Comparison of ENCODE assay signal across 18 cellular contexts in genomic region chr4:36327400-36327799, GRCh38. TPM values are rescaled to one million over a fixed set of nuclear protein-coding genes. Genes with fewer than 3 reads are reported as not detected.
A peak's percentile ranks its signal among the peaks of the same experiment; 100 is the strongest.
DNase-seq lines count a peak whose midpoint lies in the region; ATAC-seq, FAIRE-seq and TF ChIP-seq lines count a peak whose summit lies in the region.
"Had no signal": no experiment of that assay in that cellular context is flagged by ENCODE, and none has a peak within 500 bp of the region (broad histone marks: within the 10 kb centered on the region; RNA-seq: fewer than 3 reads in every experiment).

No MANE protein-coding gene starts in this region.

- no peak overlapping the region for H3K9ac ChIP-seq in HepG2 (ENCODE audit: insufficient read depth, low read depth, low read length)

- no peak for FAIRE-seq in HepG2 (lab: Jason Lieb, UNC)

- H3K4me3 Mint-ChIP-seq in activated CD4-positive, alpha-beta memory T cell treated with anti-CD3 and anti-CD28 coated beads for 36 hours = no peak overlapping the region
- no peak overlapping the region for H3K4me3 Mint-ChIP-seq in activated CD4-positive, alpha-beta memory T cell treated with anti-CD3 and anti-CD28 coated beads, Interleukin-2, amount 10 ng/mL, durations not matched to agents 7 days and 5 days
- H3K4me3 Mint-ChIP-seq in type B pancreatic cell = no peak overlapping the region
- H3K4me3 Mint-ChIP-seq: CD8-positive, alpha-beta T cell had no signal

- H3K36me3 ChIP-seq in HepG2 (replicated peaks in 1 of 2; ENCODE audit: control insufficient read depth in 1 of 2, insufficient read depth in 2 of 2, low read length in 2 of 2) = no peaks in the 10 kb centered on the region
- H3K36me3 ChIP-seq in right lobe of liver = no peaks in the 10 kb centered on the region
- H3K36me3 ChIP-seq: BLaER1 treated with 17β-estradiol and CSF1 and Interleukin-3, amounts not matched to agents 10 nM and 100 nM had no signal

- POLR2A ChIA-PET in activated CD4-positive, alpha-beta memory T cell treated with anti-CD3 and anti-CD28 coated beads for 36 hours (lab: Charles Lee) = no interaction called here
- POLR2A ChIA-PET in activated CD4-positive, alpha-beta memory T cell treated with anti-CD3 and anti-CD28 coated beads, Interleukin-2, amount 10 ng/mL, durations not matched to agents 7 days and 5 days (lab: Charles Lee) = no interaction called here
- POLR2A ChIA-PET in HepG2 (lab: Yijun Ruan, JAX) = no interaction called here
- POLR2A ChIA-PET in HEK293T (lab: Yijun Ruan, JAX) = no interaction called here

- peaks cover 46% of the 10 kb centered on the region for H3K4me1 Mint-ChIP-seq in activated CD4-positive, alpha-beta memory T cell treated with anti-CD3 and anti-CD28 coated beads for 36 hours (ENCODE audit: low read depth)
- H3K4me1 Mint-ChIP-seq in activated CD4-positive, alpha-beta memory T cell treated with anti-CD3 and anti-CD28 coated beads, Interleukin-2, amount 10 ng/mL, durations not matched to agents 7 days and 5 days = peaks cover 43% of the 10 kb centered on the region
- no peaks in the 10 kb centered on the region for H3K4me1 Mint-ChIP-seq in type B pancreatic cell (ENCODE audit: unreplicated experiment)

- TF ChIP-seq EP300 in HepG2 (IDR thresholded peaks at IDR 0.05; ENCODE audit: low read depth in 2 of 2, low read length in 2 of 2) (no peak), HepG2 (CRISPR knock-in tag; IDR thresholded peaks at IDR 0.05; ENCODE audit: borderline replicate concordance) (no peak)

- CTCF ChIA-PET in activated CD4-positive, alpha-beta memory T cell treated with anti-CD3 and anti-CD28 coated beads for 36 hours (lab: Charles Lee) = interaction anchor here (0.6 kb wide), 1 partner anchor 113 kb away, joined by 3 read pairs; no protein-coding TSS in a partner anchor
- CTCF ChIA-PET in activated CD4-positive, alpha-beta memory T cell treated with anti-CD3 and anti-CD28 coated beads, Interleukin-2, amount 10 ng/mL, durations not matched to agents 7 days and 5 days (lab: Charles Lee) = interaction anchor here (0.9 kb wide), 1 partner anchor 83 kb away, joined by 3 read pairs; the partner anchor contains the start of gene ARAP2
- CTCF ChIA-PET in HepG2 (lab: Yijun Ruan, JAX; ENCODE audit: low intra/inter-chr PET ratio, low total read pairs) (no interaction called here), HEK293T (lab: Yijun Ruan, JAX) (no interaction called here)

- no peak overlapping the region for H2AFZ ChIP-seq in HepG2 (ENCODE audit: low read length)

- no peaks in the 10 kb centered on the region for H3K36me3 Mint-ChIP-seq in activated CD4-positive, alpha-beta memory T cell treated with anti-CD3 and anti-CD28 coated beads for 36 hours
- peaks cover 7% of the 10 kb centered on the region for H3K36me3 Mint-ChIP-seq in activated CD4-positive, alpha-beta memory T cell treated with anti-CD3 and anti-CD28 coated beads, Interleukin-2, amount 10 ng/mL, durations not matched to agents 7 days and 5 days (ENCODE audit: low read depth)
- no peaks in the 10 kb centered on the region for H3K36me3 Mint-ChIP-seq in type B pancreatic cell
- H3K36me3 Mint-ChIP-seq: CD8-positive, alpha-beta T cell had no signal

- no peak for TF ChIP-seq RAD21 in HepG2 (CRISPR knock-in tag; IDR thresholded peaks at IDR 0.05)

- H3K27me3 Mint-ChIP-seq in activated CD4-positive, alpha-beta memory T cell treated with anti-CD3 and anti-CD28 coated beads for 36 hours = no peaks in the 10 kb centered on the region
- H3K27me3 Mint-ChIP-seq in activated CD4-positive, alpha-beta memory T cell treated with anti-CD3 and anti-CD28 coated beads, Interleukin-2, amount 10 ng/mL, durations not matched to agents 7 days and 5 days = peaks cover 2% of the 10 kb centered on the region
- no peaks in the 10 kb centered on the region for H3K27me3 Mint-ChIP-seq in type B pancreatic cell

- BruUV-seq in HepG2 (replicated peaks; lab: Mats Ljungman, UMichigan) = no TSS peak

- in situ Hi-C loops in HepG2 (cut with HindIII; ENCODE audit: extremely low pct_ligation_motif_present, low pct_unique_long_range_greater_than_20kb) = no loop called here

- H3K27ac Mint-ChIP-seq in activated CD4-positive, alpha-beta memory T cell treated with anti-CD3 and anti-CD28 coated beads for 36 hours = peak overlapping the region; percentile 66
- no peak overlapping the region for H3K27ac Mint-ChIP-seq in activated CD4-positive, alpha-beta memory T cell treated with anti-CD3 and anti-CD28 coated beads, Interleukin-2, amount 10 ng/mL, durations not matched to agents 7 days and 5 days
- no peak overlapping the region for H3K27ac Mint-ChIP-seq in type B pancreatic cell
- H3K27ac Mint-ChIP-seq: CD8-positive, alpha-beta T cell had no signal

- H3K4me3 ChIP-seq in HepG2 (replicated peaks in 1 of 3; ENCODE audit: insufficient read depth in 1 of 3, low read depth in 2 of 3, low read length in 3 of 3) (no peak overlapping the region), right lobe of liver (no peak overlapping the region)
- H3K4me3 ChIP-seq: BLaER1 treated with 17β-estradiol and CSF1 and Interleukin-3, amounts not matched to agents 10 nM and 100 nM had no signal

- H3K27ac ChIP-seq in HepG2 (ENCODE audit: extremely low read length, insufficient read depth, low read length) = no peak overlapping the region
- H3K27ac ChIP-seq in right lobe of liver = no peak overlapping the region

- H3K4me1 ChIP-seq in HepG2 (ENCODE audit: insufficient read depth, low read length) (no peaks in the 10 kb centered on the region), right lobe of liver (no peaks in the 10 kb centered on the region)

- H3K27me3 ChIP-seq in HepG2 (ENCODE audit: control insufficient read depth in 1 of 2, insufficient read depth in 2 of 2, low read length in 2 of 2) (no peaks in the 10 kb centered on the region), right lobe of liver (no peaks in the 10 kb centered on the region)
- H3K27me3 ChIP-seq: BLaER1 treated with 17β-estradiol and CSF1 and Interleukin-3, amounts not matched to agents 10 nM and 100 nM had no signal

- H4K20me1 ChIP-seq in HepG2 (ENCODE audit: insufficient read depth, low read length) = no peaks in the 10 kb centered on the region
- H4K20me1 ChIP-seq: BLaER1 treated with 17β-estradiol and CSF1 and Interleukin-3, amounts not matched to agents 10 nM and 100 nM had no signal

- H3K79me2 ChIP-seq in HepG2 (ENCODE audit: insufficient read depth, low read length) = no peaks in the 10 kb centered on the region

- H3K4me2 ChIP-seq in HepG2 (ENCODE audit: low read depth, low read length) = no peak overlapping the region

- WGBS in HepG2 (ENCODE audit: low lambda C conversion rate) = 40% methylated on average over 5 of the region's 5 CpGs
- WGBS in right lobe of liver (ENCODE audit: insufficient coverage, low coverage, low lambda C conversion rate, missing lambda C conversion rate) = 69% methylated on average over 5 of the region's 5 CpGs

- H3K9me3 Mint-ChIP-seq in activated CD4-positive, alpha-beta memory T cell treated with anti-CD3 and anti-CD28 coated beads for 36 hours = no peaks in the 10 kb centered on the region
- no peaks in the 10 kb centered on the region for H3K9me3 Mint-ChIP-seq in activated CD4-positive, alpha-beta memory T cell treated with anti-CD3 and anti-CD28 coated beads, Interleukin-2, amount 10 ng/mL, durations not matched to agents 7 days and 5 days
- no peaks in the 10 kb centered on the region for H3K9me3 Mint-ChIP-seq in type B pancreatic cell
- H3K9me3 Mint-ChIP-seq: CD8-positive, alpha-beta T cell had no signal

- no peak for DNase-seq in activated CD4-positive, alpha-beta memory T cell treated with anti-CD3 and anti-CD28 coated beads for 36 hours
- DNase-seq in activated CD4-positive, alpha-beta memory T cell treated with anti-CD3 and anti-CD28 coated beads, Interleukin-2, amount 10 ng/mL, durations not matched to agents 7 days and 5 days = no peak
- DNase-seq in HepG2 (ENCODE audit: low spot score) = no peak
- DNase-seq in right lobe of liver = no peak
- no peak for DNase-seq in HEK293T (ENCODE audit: extremely low spot score)
- no peak for DNase-seq in type B pancreatic cell (ENCODE audit: extremely low spot score, unreplicated experiment)
- no peak for DNase-seq in activated CD8-positive, alpha-beta memory T cell treated with anti-CD3 and anti-CD28 coated beads for 24 hours
- DNase-seq: 8988T; Calu3; CD8-positive, alpha-beta T cell; DMS79 treated with DMSO at 0.1 percent for 48 hours; GF-D8; GOT3; H7 had no signal

- TF ChIP-seq CTCF in HepG2 (CRISPR knock-in tag; IDR thresholded peaks at IDR 0.05) = no peak
- TF ChIP-seq CTCF in right lobe of liver (IDR thresholded peaks at IDR 0.05) = no peak
- no peak for TF ChIP-seq CTCF in type B pancreatic cell (conservative IDR thresholded peaks at IDR 0.05)

- H3K9me3 ChIP-seq in HepG2 (ENCODE audit: low read length) = no peaks in the 10 kb centered on the region
- no peaks in the 10 kb centered on the region for H3K9me3 ChIP-seq in right lobe of liver

- ATAC-seq in HepG2 (no peak), right lobe of liver (no peak)
- ATAC-seq: CD8-positive, alpha-beta T cell; HCT116 had no signal

- no peak for TF ChIP-seq POLR2A in HepG2 (IDR thresholded peaks at IDR 0.05; ENCODE audit: insufficient read depth in 1 of 2, low read depth in 2 of 2, low read length in 2 of 2)
- no peak for TF ChIP-seq POLR2A in right lobe of liver (IDR thresholded peaks at IDR 0.05)

- intact Hi-C loops in activated CD4-positive, alpha-beta memory T cell treated with anti-CD3 and anti-CD28 coated beads for 36 hours (cut with micrococcal nuclease) = loop anchor here (10.0 kb wide), 1 partner anchor 353 kb away; no protein-coding TSS in a partner anchor
- intact Hi-C loops in HepG2 (cut with micrococcal nuclease; ENCODE audit: unreplicated experiment) (no loop called here), right lobe of liver (cut with DNase I) (no loop called here)

RNA-seq across cellular contexts. Expression of gene DTHD1, which starts 46.0 kb away (rescaled TPM):
- total RNA-seq in activated CD4-positive, alpha-beta memory T cell treated with anti-CD3 and anti-CD28 coated beads for 36 hours = 1 to 10 TPM; 3.1 to 3.8 TPM
- 1 to 10 TPM; 1.3 to 1.5 TPM for total RNA-seq in activated CD4-positive, alpha-beta memory T cell treated with anti-CD3 and anti-CD28 coated beads, Interleukin-2, amount 10 ng/mL, durations not matched to agents 7 days and 5 days
- total RNA-seq in HepG2 (2016; rRNA removed; fragmentation: Illumina TruSeq; extraction: Trizol) (not detected in 2 replicates), right lobe of liver (under 1 TPM in 4 of 6 experiments, not detected in 2; 0.07 to 0.12 (median 0.12) TPM), type B pancreatic cell (ENCODE audit: low replicate concordance) (0.14 TPM in 1 of 2 replicates, not detected in the other)
- total RNA-seq in HepG2 (2016; cell fraction: cytosol; rRNA removed; fragmentation: Illumina TruSeq; extraction: Trizol; ENCODE audit: low read depth) = not detected in 2 replicates
- not detected in 2 replicates for total RNA-seq in HepG2 (2016; cell fraction: insoluble cytoplasmic fraction; rRNA removed; fragmentation: Illumina TruSeq; extraction: Trizol)
- not detected in 2 replicates for total RNA-seq in HepG2 (2016; cell fraction: membrane; rRNA removed; fragmentation: Illumina TruSeq; extraction: Trizol)
- not detected in 2 replicates for total RNA-seq in HepG2 (2016; cell fraction: nucleus; rRNA removed; fragmentation: Illumina TruSeq; extraction: Trizol)
- polyA plus RNA-seq in HepG2 (2011; rRNA removed) = not detected in 2 replicates
- not detected in 2 replicates for polyA plus RNA-seq in HepG2 (2011; cell fraction: cytosol; rRNA removed)
- polyA plus RNA-seq in HepG2 (2011; cell fraction: nucleus; rRNA removed) = not detected in 2 replicates
- polyA plus RNA-seq in HepG2 (2012) = not detected in 2 replicates
- polyA plus RNA-seq in HepG2 (2016; cell fraction: cytosol; fragmentation: Illumina TruSeq; extraction: Trizol; ENCODE audit: low read depth) = not detected in 2 replicates
- not detected in 2 replicates for polyA plus RNA-seq in HepG2 (2016; cell fraction: insoluble cytoplasmic fraction; fragmentation: Illumina TruSeq; extraction: Trizol; ENCODE audit: low read depth)
- polyA plus RNA-seq in HepG2 (2016; cell fraction: membrane; fragmentation: Illumina TruSeq; extraction: Trizol; ENCODE audit: low read depth) = not detected in 2 replicates
- not detected in 2 replicates for polyA plus RNA-seq in HepG2 (2016; cell fraction: nucleus; fragmentation: Illumina TruSeq; extraction: Trizol; ENCODE audit: insufficient read depth, low read depth)
- polyA minus RNA-seq in HepG2 (2011; rRNA and poly(A)+ RNA removed; ENCODE audit: low replicate concordance) = not detected in 2 replicates
- polyA minus RNA-seq in HepG2 (2011; cell fraction: cytosol; rRNA and poly(A)+ RNA removed) = not detected in 2 replicates
- not detected in 2 replicates for polyA minus RNA-seq in HepG2 (2011; cell fraction: nucleus; rRNA and poly(A)+ RNA removed)
- total RNA-seq: A673, Calu3, H7 had no signal
- polyA plus RNA-seq: AG04450 had no signal

Comparison
In these comparisons a context has a peak if more than half of its experiments do, and no peak if none do; other contexts are left out.
1. CTCF ChIA-PET loops: an anchor here in activated CD4-positive, alpha-beta memory T cell treated with anti-CD3 and anti-CD28 coated beads for 36 hours (0.6 kb wide) and activated CD4-positive, alpha-beta memory T cell treated with anti-CD3 and anti-CD28 coated beads, Interleukin-2, amount 10 ng/mL, durations not matched to agents 7 days and 5 days (0.9 kb wide); none called in HepG2 and HEK293T.